ENCODE assay signal across 35 cellular contexts in genomic region chr13:112529216-112529615, GRCh38. TPM values are rescaled to one million over a fixed set of nuclear protein-coding genes. Genes with fewer than 3 reads are reported as not detected.
DNase-seq lines count a peak whose midpoint lies in the region; ATAC-seq, FAIRE-seq and TF ChIP-seq lines count a peak whose summit lies in the region.
"Had no signal": no experiment of that assay in that cellular context is flagged by ENCODE, and none has a peak within 500 bp of the region (broad histone marks: within the 10 kb centered on the region; RNA-seq: fewer than 3 reads in every experiment).

No MANE protein-coding gene starts in this region.

- H4K20me1 ChIP-seq in HepG2 (ENCODE audit: insufficient read depth, low read length) (no peaks in the 10 kb centered on the region), IMR-90 (ENCODE audit: insufficient read depth, low read length) (no peaks in the 10 kb centered on the region), K562 (replicated peaks; ENCODE audit: control insufficient read depth, insufficient read depth, low read length) (no peaks in the 10 kb centered on the region)

- H3K36me3 Mint-ChIP-seq in activated naive CD8-positive, alpha-beta T cell treated with anti-CD3 and anti-CD28 coated beads, Interleukin-2, amount 50 U/mL, for 24 hours (ENCODE audit: low read depth), result peaks cover 2% of the 10 kb centered on the region
- H3K36me3 Mint-ChIP-seq: CD4-positive, CD25-positive, alpha-beta regulatory T cell; CD8-positive, alpha-beta T cell had no signal

- no peak overlapping the region for H3K27ac Mint-ChIP-seq in activated naive CD8-positive, alpha-beta T cell treated with anti-CD3 and anti-CD28 coated beads, Interleukin-2, amount 50 U/mL, for 24 hours
- H3K27ac Mint-ChIP-seq: B cell; CD4-positive, alpha-beta memory T cell; CD4-positive, alpha-beta T cell; CD4-positive, CD25-positive, alpha-beta regulatory T cell; CD8-positive, alpha-beta memory T cell; CD8-positive, alpha-beta T cell had no signal

- in situ Hi-C loops in HepG2 (cut with HindIII; ENCODE audit: extremely low pct_ligation_motif_present, low pct_unique_long_range_greater_than_20kb) (no loop called here), IMR-90 (cut with MboI; ENCODE audit: low sequenced_read_pairs) (no loop called here), K562 (cut with MboI) (no loop called here)

- CTCF ChIA-PET in HepG2 (lab: Yijun Ruan, JAX; ENCODE audit: low intra/inter-chr PET ratio, low total read pairs), result no interaction called here
- CTCF ChIA-PET in A549 (lab: Yijun Ruan, JAX), result interaction anchor here (0.7 kb wide), 1 partner anchor 371 kb away, joined by 3 read pairs; no protein-coding TSS in a partner anchor
- CTCF ChIA-PET in IMR-90 (lab: Yijun Ruan, JAX), result no interaction called here
- CTCF ChIA-PET in K562 (lab: Yijun Ruan, JAX; ENCODE audit: low intra/inter-chr PET ratio), result no interaction called here

- no peak overlapping the region for H3K9ac ChIP-seq in HepG2 (ENCODE audit: insufficient read depth, low read depth, low read length)
- no peak overlapping the region for H3K9ac ChIP-seq in IMR-90 (ENCODE audit: low read depth, low read length)
- H3K9ac ChIP-seq in K562 (ENCODE audit: insufficient read depth in 1 of 2, low read depth in 2 of 2, low read length in 2 of 2), result no peak overlapping the region
- H3K9ac ChIP-seq: BLaER1; BLaER1 treated with 17β-estradiol and CSF1 and Interleukin-3, amounts not matched to agents 10 nM and 100 nM had no signal

- no peak overlapping the region for H3K18ac ChIP-seq in IMR-90 (ENCODE audit: low read depth, low read length)

- TF ChIP-seq CTCF in HepG2 (CRISPR knock-in tag; IDR thresholded peaks at IDR 0.05), result no peak
- no peak for TF ChIP-seq CTCF in right lobe of liver (IDR thresholded peaks at IDR 0.05)
- TF ChIP-seq CTCF in A549 (IDR thresholded peaks at IDR 0.05), result no peak
- no peak for TF ChIP-seq CTCF in IMR-90 (conservative IDR thresholded peaks at IDR 0.05; ENCODE audit: low read depth, low read length)
- no peak for TF ChIP-seq CTCF in K562 (IDR thresholded peaks at IDR 0.05 in 2 of 3, conservative IDR thresholded peaks at IDR 0.05 in 1 of 3; ENCODE audit: insufficient read depth in 2 of 3, low read depth in 1 of 3, low read length in 3 of 3)

- H2BK20ac ChIP-seq in IMR-90 (ENCODE audit: low read depth, low read length), result no peak overlapping the region

- no peak for TF ChIP-seq EP300 in HepG2 (IDR thresholded peaks at IDR 0.05; ENCODE audit: low read depth in 2 of 2, low read length in 2 of 2)
- no peak for TF ChIP-seq EP300 in HepG2 (CRISPR knock-in tag; IDR thresholded peaks at IDR 0.05; ENCODE audit: borderline replicate concordance)
- no peak for TF ChIP-seq EP300 in A549 (IDR thresholded peaks at IDR 0.05)
- no peak for TF ChIP-seq EP300 in K562 (IDR thresholded peaks at IDR 0.05; ENCODE audit: low read length)

- TF ChIP-seq POLR2A in HepG2 (IDR thresholded peaks at IDR 0.05; ENCODE audit: insufficient read depth in 1 of 2, low read depth in 2 of 2, low read length in 2 of 2) (no peak), right lobe of liver (IDR thresholded peaks at IDR 0.05) (no peak), A549 (IDR thresholded peaks at IDR 0.05; ENCODE audit: low read length) (no peak), IMR-90 (IDR thresholded peaks at IDR 0.05; ENCODE audit: low read depth, low read length) (no peak), K562 (conservative IDR thresholded peaks at IDR 0.05) (no peak)

- H3K9me1 ChIP-seq in IMR-90 (ENCODE audit: insufficient read depth, low read length) (peaks cover 4% of the 10 kb centered on the region; the same call in 1 of the 2 replicates), K562 (ENCODE audit: control insufficient read depth, insufficient read depth, low read length) (no peaks in the 10 kb centered on the region)

- no peak overlapping the region for H4K5ac ChIP-seq in IMR-90 (ENCODE audit: low read depth, low read length)

- H3K9me3 ChIP-seq in HepG2 (ENCODE audit: low read length) (no peaks in the 10 kb centered on the region), right lobe of liver (no peaks in the 10 kb centered on the region), A549 (no peaks in the 10 kb centered on the region), IMR-90 (ENCODE audit: control insufficient read depth, insufficient read depth, low read length) (no peaks in the 10 kb centered on the region), K562 (replicated peaks; ENCODE audit: control insufficient read depth, insufficient read depth, low read depth, low read length) (no peaks in the 10 kb centered on the region)
- H3K9me3 ChIP-seq: BE2C; BLaER1; BLaER1 treated with 17β-estradiol and CSF1 and Interleukin-3, amounts not matched to agents 10 nM and 100 nM; Caco-2 had no signal

- H3K79me1 ChIP-seq in IMR-90 (ENCODE audit: low read depth in 1 of 2, low read length in 2 of 2), result peaks cover 8 to 14% of the 10 kb centered on the region in 2 experiments

- H3K56ac ChIP-seq in IMR-90 (ENCODE audit: extremely low read depth, insufficient read depth, low read length), result no peak overlapping the region

- H3K27me3 ChIP-seq in HepG2 (ENCODE audit: control insufficient read depth in 1 of 2, insufficient read depth in 2 of 2, low read length in 2 of 2) (no peaks in the 10 kb centered on the region), right lobe of liver (no peaks in the 10 kb centered on the region), IMR-90 (ENCODE audit: control insufficient read depth, insufficient read depth, low read length) (no peaks in the 10 kb centered on the region), K562 (ENCODE audit: control insufficient read depth in 2 of 2, insufficient read depth in 2 of 2, low read length in 2 of 2) (no peaks in the 10 kb centered on the region; a peak in 1 of 5 replicates)
- H3K27me3 ChIP-seq: BE2C; BLaER1; BLaER1 treated with 17β-estradiol and CSF1 and Interleukin-3, amounts not matched to agents 10 nM and 100 nM had no signal

- intact Hi-C loops in HepG2 (cut with micrococcal nuclease; ENCODE audit: unreplicated experiment) (no loop called here), right lobe of liver (cut with DNase I) (no loop called here), IMR-90 (cut with micrococcal nuclease) (no loop called here), K562 (cut with micrococcal nuclease) (no loop called here), Right ventricle myocardium superior (cut with DNase I) (no loop called here)

- no peak overlapping the region for H4K8ac ChIP-seq in IMR-90 (ENCODE audit: low read depth in 2 of 2, low read length in 2 of 2)

- POLR2A ChIA-PET in HepG2 (lab: Yijun Ruan, JAX), result no interaction called here
- POLR2A ChIA-PET in A549 (lab: Yijun Ruan, JAX), result no interaction called here
- POLR2A ChIA-PET in IMR-90 (lab: Charles Lee; ENCODE audit: unreplicated experiment), result no interaction called here
- POLR2A ChIA-PET in K562 (lab: Yijun Ruan, JAX), result no interaction called here

- H3K14ac ChIP-seq in IMR-90 (replicated peaks; ENCODE audit: low read depth, low read length), result no peak overlapping the region

- no peak overlapping the region for H3K4me2 ChIP-seq in HepG2 (ENCODE audit: low read depth, low read length)
- no peak overlapping the region for H3K4me2 ChIP-seq in A549
- no peak overlapping the region for H3K4me2 ChIP-seq in IMR-90 (ENCODE audit: low read depth, low read length)
- no peak overlapping the region for H3K4me2 ChIP-seq in K562 (ENCODE audit: insufficient read depth, low read length)
- H3K4me2 ChIP-seq: BLaER1; BLaER1 treated with 17β-estradiol and CSF1 and Interleukin-3, amounts not matched to agents 10 nM and 100 nM had no signal

- dilution Hi-C loops in IMR-90 (cut with HindIII; ENCODE audit: low sequenced_read_pairs, unreplicated experiment), result no loop called here

- no peak overlapping the region for H2BK5ac ChIP-seq in IMR-90 (ENCODE audit: low read depth, low read length, poor library complexity, severe bottlenecking)

- no peak overlapping the region for H3K27ac ChIP-seq in HepG2 (ENCODE audit: extremely low read length, insufficient read depth, low read length)
- H3K27ac ChIP-seq in right lobe of liver, result no peak overlapping the region
- no peak overlapping the region for H3K27ac ChIP-seq in A549
- no peak overlapping the region for H3K27ac ChIP-seq in IMR-90 (ENCODE audit: insufficient read depth, low read length)
- no peak overlapping the region for H3K27ac ChIP-seq in K562 (ENCODE audit: extremely low read depth, low read depth, low read length)
- H3K27ac ChIP-seq: 22Rv1; BLaER1; BLaER1 treated with 17β-estradiol and CSF1 and Interleukin-3, amounts not matched to agents 10 nM and 100 nM; C4-2B had no signal

- no peak overlapping the region for H3K4me3 Mint-ChIP-seq in activated naive CD8-positive, alpha-beta T cell treated with anti-CD3 and anti-CD28 coated beads, Interleukin-2, amount 50 U/mL, for 24 hours
- H3K4me3 Mint-ChIP-seq: B cell; CD14-positive monocyte; CD4-positive, alpha-beta memory T cell; CD4-positive, alpha-beta T cell; CD4-positive, CD25-positive, alpha-beta regulatory T cell; CD8-positive, alpha-beta memory T cell; CD8-positive, alpha-beta T cell had no signal

- no peak overlapping the region for H3K4me3 ChIP-seq in HepG2 (replicated peaks in 1 of 3; ENCODE audit: insufficient read depth in 1 of 3, low read depth in 2 of 3, low read length in 3 of 3)
- H3K4me3 ChIP-seq in right lobe of liver, result no peak overlapping the region
- no peak overlapping the region for H3K4me3 ChIP-seq in A549
- no peak overlapping the region for H3K4me3 ChIP-seq in IMR-90 (ENCODE audit: insufficient read depth, low read depth, low read length)
- no peak overlapping the region for H3K4me3 ChIP-seq in K562
- H3K4me3 ChIP-seq: BLaER1; BLaER1 treated with 17β-estradiol and CSF1 and Interleukin-3, amounts not matched to agents 10 nM and 100 nM had no signal

- BruUV-seq in HepG2 (replicated peaks; lab: Mats Ljungman, UMichigan), result no TSS peak
- BruUV-seq in IMR-90 (replicated peaks; lab: Mats Ljungman, UMichigan), result no TSS peak
- BruUV-seq in K562 (replicated peaks; lab: Mats Ljungman, UMichigan), result no TSS peak

- H3K36me3 ChIP-seq in HepG2 (replicated peaks in 1 of 2; ENCODE audit: control insufficient read depth in 1 of 2, insufficient read depth in 2 of 2, low read length in 2 of 2), result peaks cover 3 to 20% of the 10 kb centered on the region in 2 experiments; a peak in 4 of 5 replicates
- H3K36me3 ChIP-seq in right lobe of liver, result peaks cover 0 to 1% (median 0%) of the 10 kb centered on the region in 4 donors
- peaks cover 11% of the 10 kb centered on the region for H3K36me3 ChIP-seq in IMR-90 (ENCODE audit: control insufficient read depth, insufficient read depth, low read length)
- H3K36me3 ChIP-seq in K562 (ENCODE audit: control insufficient read depth, insufficient read depth, low read length), result peaks cover 14% of the 10 kb centered on the region

- H2AFZ ChIP-seq in HepG2 (ENCODE audit: low read length), result no peak overlapping the region
- no peak overlapping the region for H2AFZ ChIP-seq in IMR-90 (replicated peaks; ENCODE audit: low read length, poor library complexity)
- H2AFZ ChIP-seq in K562 (ENCODE audit: low read depth, low read length), result no peak overlapping the region

- H4K91ac ChIP-seq in IMR-90 (ENCODE audit: insufficient read depth, low read depth, low read length), result no peak overlapping the region

- no peaks in the 10 kb centered on the region for H3K79me2 ChIP-seq in HepG2 (ENCODE audit: insufficient read depth, low read length)
- no peaks in the 10 kb centered on the region for H3K79me2 ChIP-seq in K562 (ENCODE audit: control insufficient read depth, insufficient read depth, low read length)

- DNase-seq in HepG2 (ENCODE audit: low spot score) (no peak), right lobe of liver (no peak), A549 (ENCODE audit: low read depth in 1 of 2, low spot score in 1 of 2) (no peak), IMR-90 (no peak), K562 (ENCODE audit: extremely low read depth in 1 of 4, low spot score in 3 of 4) (no peak), Right ventricle myocardium superior (no peak)
- no peak for DNase-seq in activated naive CD8-positive, alpha-beta T cell treated with anti-CD3 and anti-CD28 coated beads, Interleukin-2, amount 50 U/mL, for 24 hours
- DNase-seq: 8988T; ACHN; AML-193; BE2C; C1 segment of cervical spinal cord; Caco-2; Calu3; CD4-positive, alpha-beta memory T cell; CD4-positive, alpha-beta T cell; CD4-positive, CD25-positive, alpha-beta regulatory T cell; CD8-positive, alpha-beta memory T cell; CD8-positive, alpha-beta T cell; COR-L47; DMS 273 treated with DMSO at 0.1 percent for 48 hours; DMS153; DMS53; DMS79; DMS79 treated with DMSO at 0.1 percent for 48 hours; DND-41; EL had no signal

- no peaks in the 10 kb centered on the region for H3K9me3 Mint-ChIP-seq in activated naive CD8-positive, alpha-beta T cell treated with anti-CD3 and anti-CD28 coated beads, Interleukin-2, amount 50 U/mL, for 24 hours
- H3K9me3 Mint-ChIP-seq: CD14-positive monocyte; CD4-positive, alpha-beta memory T cell; CD4-positive, alpha-beta T cell; CD4-positive, CD25-positive, alpha-beta regulatory T cell; CD8-positive, alpha-beta memory T cell; CD8-positive, alpha-beta T cell had no signal

- no peak overlapping the region for H3K23ac ChIP-seq in IMR-90 (ENCODE audit: low read depth, low read length)

- H2AK5ac ChIP-seq in IMR-90 (ENCODE audit: low read depth, low read length), result no peak overlapping the region

- TF ChIP-seq RAD21 in HepG2 (CRISPR knock-in tag; IDR thresholded peaks at IDR 0.05) (no peak), A549 (conservative IDR thresholded peaks at IDR 0.05 in 1 of 2, IDR thresholded peaks at IDR 0.05 in 1 of 2) (no peak), IMR-90 (IDR thresholded peaks at IDR 0.05; ENCODE audit: low read length) (no peak), K562 (CRISPR knock-in tag; conservative IDR thresholded peaks at IDR 0.05 in 1 of 2, IDR thresholded peaks at IDR 0.05 in 1 of 2) (no peak)

- H2BK120ac ChIP-seq in IMR-90 (ENCODE audit: low read depth, low read length), result no peak overlapping the region

- H2AK9ac ChIP-seq in IMR-90 (replicated peaks; ENCODE audit: low read depth, low read length, poor library complexity), result no peak overlapping the region

- H2BK15ac ChIP-seq in IMR-90 (ENCODE audit: low read depth, low read length), result no peak overlapping the region

- H3K27me3 Mint-ChIP-seq in activated naive CD8-positive, alpha-beta T cell treated with anti-CD3 and anti-CD28 coated beads, Interleukin-2, amount 50 U/mL, for 24 hours, result no peaks in the 10 kb centered on the region
- H3K27me3 Mint-ChIP-seq: B cell; CD4-positive, alpha-beta memory T cell; CD4-positive, alpha-beta T cell; CD4-positive, CD25-positive, alpha-beta regulatory T cell; CD8-positive, alpha-beta memory T cell had no signal

- no peaks in the 10 kb centered on the region for H3K4me1 ChIP-seq in HepG2 (ENCODE audit: insufficient read depth, low read length)
- H3K4me1 ChIP-seq in right lobe of liver, result peaks cover 0 to 6% (median 0%) of the 10 kb centered on the region in 4 donors
- H3K4me1 ChIP-seq in A549, result no peaks in the 10 kb centered on the region
- no peaks in the 10 kb centered on the region for H3K4me1 ChIP-seq in IMR-90 (ENCODE audit: control insufficient read depth, insufficient read depth, low read length)
- H3K4me1 ChIP-seq in K562 (replicated peaks in 1 of 2; ENCODE audit: control insufficient read depth in 2 of 2, insufficient read depth in 2 of 2, low read length in 2 of 2), result no peaks in the 10 kb centered on the region
- H3K4me1 ChIP-seq: Caco-2 had no signal

- 89% methylated on average over 8 of the region's 8 CpGs for WGBS in HepG2 (ENCODE audit: low lambda C conversion rate)
- 92% methylated on average over 8 of the region's 8 CpGs for WGBS in right lobe of liver (ENCODE audit: insufficient coverage, low coverage, low lambda C conversion rate, missing lambda C conversion rate)
- 93% methylated on average over 8 of the region's 8 CpGs for WGBS in A549 (ENCODE audit: missing lambda C conversion rate)
- WGBS in IMR-90 (ENCODE audit: extremely low coverage in 2 of 2, insufficient read length in 1 of 2), 2 experiments, result no CpG with 5 or more reads among the region's 8 CpGs
- 88% methylated on average over 6 of the region's 8 CpGs for WGBS in K562 (ENCODE audit: insufficient coverage, low coverage, missing lambda C conversion rate)

- FAIRE-seq in HepG2 (lab: Jason Lieb, UNC), result no peak
- FAIRE-seq in A549 (lab: Jason Lieb, UNC), result no peak
- FAIRE-seq in K562 (lab: Jason Lieb, UNC), result no peak
- FAIRE-seq: D721Med had no signal

- H3K4ac ChIP-seq in IMR-90 (ENCODE audit: low read depth, low read length), result no peak overlapping the region

- H3K4me1 Mint-ChIP-seq in activated naive CD8-positive, alpha-beta T cell treated with anti-CD3 and anti-CD28 coated beads, Interleukin-2, amount 50 U/mL, for 24 hours, result peaks cover 12% of the 10 kb centered on the region
- H3K4me1 Mint-ChIP-seq: B cell, CD14-positive monocyte had no signal

- no peak for ATAC-seq in HepG2
- ATAC-seq in right lobe of liver, result no peak
- no peak for ATAC-seq in A549
- ATAC-seq in IMR-90 (ENCODE audit: low read depth), result no peak
- ATAC-seq in K562, result no peak
- ATAC-seq in activated naive CD8-positive, alpha-beta T cell treated with anti-CD3 and anti-CD28 coated beads, Interleukin-2, amount 50 U/mL, for 24 hours, result no peak
- no peak for ATAC-seq in HG03571 (IDR thresholded peaks at IDR 0.05; ENCODE audit: unreplicated experiment)
- ATAC-seq in Right ventricle myocardium superior (ENCODE audit: poor library complexity), result no peak
- ATAC-seq: CD8-positive, alpha-beta T cell had no signal

RNA-seq across cellular contexts. Expression of gene TUBGCP3, which starts 58.7 kb away (rescaled TPM):
- total RNA-seq in HepG2 (2016; rRNA removed; fragmentation: Illumina TruSeq; extraction: Trizol), result 15.5 and 18.4 TPM in 2 replicates
- total RNA-seq in HepG2 (2016; cell fraction: cytosol; rRNA removed; fragmentation: Illumina TruSeq; extraction: Trizol; ENCODE audit: low read depth), result 26.3 and 26.8 TPM in 2 replicates
- total RNA-seq in HepG2 (2016; cell fraction: insoluble cytoplasmic fraction; rRNA removed; fragmentation: Illumina TruSeq; extraction: Trizol), result 16.3 and 16.7 TPM in 2 replicates
- 20.4 and 21.8 TPM in 2 replicates for total RNA-seq in HepG2 (2016; cell fraction: membrane; rRNA removed; fragmentation: Illumina TruSeq; extraction: Trizol)
- 29.7 and 32.9 TPM in 2 replicates for total RNA-seq in HepG2 (2016; cell fraction: nucleus; rRNA removed; fragmentation: Illumina TruSeq; extraction: Trizol)
- 12.6 and 13.3 TPM in 2 replicates for polyA plus RNA-seq in HepG2 (2011; rRNA removed)
- polyA plus RNA-seq in HepG2 (2011; cell fraction: cytosol; rRNA removed), result 13.0 and 16.2 TPM in 2 replicates
- 37.9 and 38.9 TPM in 2 replicates for polyA plus RNA-seq in HepG2 (2011; cell fraction: nucleus; rRNA removed)
- 12.7 and 13.6 TPM in 2 replicates for polyA plus RNA-seq in HepG2 (2012)
- 1.8 and 2.2 TPM in 2 replicates for polyA plus RNA-seq in HepG2 (2016; cell fraction: cytosol; fragmentation: Illumina TruSeq; extraction: Trizol; ENCODE audit: low read depth)
- polyA plus RNA-seq in HepG2 (2016; cell fraction: insoluble cytoplasmic fraction; fragmentation: Illumina TruSeq; extraction: Trizol; ENCODE audit: low read depth), result 17.9 and 19.3 TPM in 2 replicates
- polyA plus RNA-seq in HepG2 (2016; cell fraction: membrane; fragmentation: Illumina TruSeq; extraction: Trizol; ENCODE audit: low read depth), result 5.5 TPM in 2 replicates
- 27.6 and 28.8 TPM in 2 replicates for polyA plus RNA-seq in HepG2 (2016; cell fraction: nucleus; fragmentation: Illumina TruSeq; extraction: Trizol; ENCODE audit: insufficient read depth, low read depth)
- 31.5 and 65.3 TPM in 2 replicates for polyA minus RNA-seq in HepG2 (2011; rRNA and poly(A)+ RNA removed; ENCODE audit: low replicate concordance)
- 9.6 and 11.7 TPM in 2 replicates for polyA minus RNA-seq in HepG2 (2011; cell fraction: cytosol; rRNA and poly(A)+ RNA removed)
- polyA minus RNA-seq in HepG2 (2011; cell fraction: nucleus; rRNA and poly(A)+ RNA removed), result 67.3 and 70.4 TPM in 2 replicates
- 10 to 100 TPM; 13.0 to 20.0 (median 17.6) TPM for total RNA-seq in right lobe of liver
- 21.3 and 25.7 TPM in 2 replicates for polyA plus RNA-seq in A549 (2011; rRNA removed)
- 20.4 and 25.3 TPM in 2 replicates for polyA plus RNA-seq in A549 (2012; cell fraction: cytosol; rRNA removed)
- 33.9 and 38.8 TPM in 2 replicates for polyA plus RNA-seq in A549 (2012; cell fraction: nucleus; rRNA removed)
- polyA plus RNA-seq in A549 (2017; fragmentation: RNase III; extraction: RNeasy Plus Mini Kit Qiagen cat#74134 plus additional on column Dnase treatment), result 15.9 to 16.6 TPM (median 16.1 TPM) in 3 replicates
- 31.9 and 34.8 TPM in 2 replicates for polyA minus RNA-seq in A549 (2011; rRNA and poly(A)+ RNA removed)
- 14.7 and 16.0 TPM in 2 replicates for total RNA-seq in IMR-90 (2012; rRNA removed)
- 13.8 and 17.8 TPM in 2 replicates for polyA plus RNA-seq in IMR-90 (2012; rRNA removed)
- polyA plus RNA-seq in IMR-90 (2012; cell fraction: cytosol; rRNA removed), result 7.9 and 10.0 TPM in 2 replicates
- 23.0 and 28.1 TPM in 2 replicates for polyA plus RNA-seq in IMR-90 (2012; cell fraction: nucleus; rRNA removed; ENCODE audit: low replicate concordance)
- total RNA-seq in K562 (2011; cell fraction: chromatin; rRNA removed; ENCODE audit: low replicate concordance), result 90.0 and 116 TPM in 2 replicates
- 35.5 and 45.8 TPM in 2 replicates for total RNA-seq in K562 (2011; cell fraction: nucleolus; rRNA removed)
- 72.4 and 102 TPM in 2 replicates for total RNA-seq in K562 (2011; cell fraction: nucleoplasm; rRNA removed)
- total RNA-seq in K562 (2014; rRNA removed), result 11.8 and 12.4 TPM in 2 replicates
- 14.2 and 15.4 TPM in 2 replicates for total RNA-seq in K562 (2014; rRNA removed; fragmentation: Illumina TruSeq; extraction: Trizol)
- 14.0 and 15.2 TPM in 2 replicates for total RNA-seq in K562 (2015; rRNA removed; fragmentation: Illumina TruSeq; extraction: Trizol)
- 24.8 and 27.8 TPM in 2 replicates for total RNA-seq in K562 (2021)
- 20.2 and 21.0 TPM in 2 replicates for polyA plus RNA-seq in K562 (2011; rRNA removed)
- 21.9 and 30.6 TPM in 2 replicates for polyA plus RNA-seq in K562 (2011; cell fraction: cytosol; rRNA removed)
- 54.8 and 55.0 TPM in 2 replicates for polyA plus RNA-seq in K562 (2011; cell fraction: nucleus; rRNA removed)
- 15.8 and 17.5 TPM in 2 replicates for polyA plus RNA-seq in K562 (2012)
- 18.2 and 19.8 TPM in 2 replicates for polyA plus RNA-seq in K562 (2014; fragmentation: Illumina TruSeq; extraction: Trizol)
- 1 to 10 TPM; 3.0 to 3.6 TPM for polyA plus RNA-seq in K562 (2014; fragmentation: Nextera tagmentation; extraction: Ambion mirVana)
- polyA plus RNA-seq in K562 (2014; rRNA removed), result 17.3 and 17.9 TPM in 2 replicates
- polyA minus RNA-seq in K562 (2011; rRNA and poly(A)+ RNA removed), result 43.9 and 46.2 TPM in 2 replicates
- 15.8 and 16.5 TPM in 2 replicates for polyA minus RNA-seq in K562 (2011; cell fraction: cytosol; rRNA and poly(A)+ RNA removed)
- 38.0 and 58.4 TPM in 2 replicates for polyA minus RNA-seq in K562 (2011; cell fraction: nucleus; rRNA and poly(A)+ RNA removed)
- total RNA-seq in Right ventricle myocardium superior, result 14.1 TPM

Comparison
In these comparisons a context has a peak if more than half of its experiments do, and no peak if none do; other contexts are left out.
1. Of the 241 proteins assayed by ChIP-seq in both HepG2 and K562: peak only in HepG2: MAFF and MAFK; only in K562: none; in both: none; in neither: 239.